Comparison of ENCODE assay signal across 28 cellular contexts in the genomic region with DNA sequence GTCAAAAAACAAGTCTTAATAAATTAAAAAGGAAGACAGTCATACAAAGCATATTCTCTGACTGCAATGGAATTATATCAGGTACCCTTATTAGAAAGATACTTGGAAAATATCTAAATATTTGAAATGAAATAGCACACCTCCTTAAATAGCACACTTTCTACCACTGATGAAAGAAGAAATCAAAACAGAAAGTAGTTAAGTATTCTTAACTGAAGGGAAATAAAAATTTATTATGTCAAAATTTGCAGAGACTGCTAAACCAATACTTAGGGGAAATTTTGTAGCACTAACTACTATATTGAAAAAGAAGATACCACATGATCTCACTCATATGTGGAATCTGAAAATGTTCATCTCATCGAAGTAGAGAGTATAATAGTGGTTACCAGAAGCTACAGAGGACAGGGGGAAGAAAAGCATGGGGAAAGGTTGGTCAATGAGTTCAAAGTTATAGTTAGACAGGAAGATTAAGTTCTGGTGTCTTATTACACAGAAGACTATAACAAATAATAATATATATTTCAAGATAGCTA.
"Had no signal": no experiment of that assay in that cellular context is flagged by ENCODE, and none has a peak within 500 bp of the region (broad histone marks: within the 10 kb centered on the region; RNA-seq: fewer than 3 reads in every experiment).

No MANE protein-coding gene starts in this region.

- H3K27ac ChIP-seq: gastrocnemius medialis, hepatocyte, left ventricle myocardium inferior, skin epidermis, stomach, thyroid gland, upper lobe of left lung, vagina had no signal

- H3K4me1 ChIP-seq: gastrocnemius medialis, left ventricle myocardium inferior, stomach, thyroid gland, upper lobe of left lung, vagina had no signal

- H3K27ac Mint-ChIP-seq: activated CD4-positive, alpha-beta T cell treated with anti-CD3 and anti-CD28 coated beads, Interleukin-2, amount 10 ng/mL, durations not matched to agents 24 days and 14 days; activated CD8-positive, alpha-beta T cell treated with anti-CD3 and anti-CD28 coated beads for 36 hours; activated naive CD4-positive, alpha-beta T cell treated with anti-CD3 and anti-CD28 coated beads, Interleukin-2, amount 50 U/mL, for 24 hours; activated naive CD8-positive, alpha-beta T cell treated with anti-CD3 and anti-CD28 coated beads, Interleukin-2, amount 50 U/mL, for 24 hours; activated T-helper 2 cell treated with anti-CD3 and anti-CD28 coated beads, Interferon-gamma antibody, Interleukin-2, Interleukin-4, amounts not matched to agents 10 μg/mL and 5 μg/mL and 100 μg/mL, durations not matched to agents 14 hours and 24 hours and 36 hours; effector memory CD8-positive, alpha-beta T cell; nephron; stimulated activated naive B cell treated with anti-CD40 and anti-IgM and Interleukin-4, amounts not matched to agents 10 μg/mL and 1 μg/mL and 100 μg/mL, for 72 hours had no signal

- H3K9me3 Mint-ChIP-seq: activated CD4-positive, alpha-beta T cell treated with anti-CD3 and anti-CD28 coated beads, Interleukin-2, amount 10 ng/mL, durations not matched to agents 24 days and 14 days; activated naive CD4-positive, alpha-beta T cell treated with anti-CD3 and anti-CD28 coated beads, Interleukin-2, amount 50 U/mL, for 24 hours; effector memory CD8-positive, alpha-beta T cell had no signal

- H3K4me3 ChIP-seq: gastrocnemius medialis, hepatocyte, left ventricle myocardium inferior, lung, mucosa of descending colon, skin epidermis, stomach, thyroid gland, upper lobe of left lung, vagina had no signal

- H3K4me1 Mint-ChIP-seq: activated CD4-positive, alpha-beta T cell treated with anti-CD3 and anti-CD28 coated beads, Interleukin-2, amount 10 ng/mL, durations not matched to agents 24 days and 14 days; activated naive CD4-positive, alpha-beta T cell treated with anti-CD3 and anti-CD28 coated beads, Interleukin-2, amount 50 U/mL, for 24 hours; activated naive CD8-positive, alpha-beta T cell treated with anti-CD3 and anti-CD28 coated beads, Interleukin-2, amount 50 U/mL, for 24 hours; nephron had no signal

- DNase-seq: activated CD4-positive, alpha-beta T cell treated with anti-CD3 and anti-CD28 coated beads, Interleukin-2, amount 10 ng/mL, durations not matched to agents 24 days and 14 days; activated CD8-positive, alpha-beta T cell treated with anti-CD3 and anti-CD28 coated beads for 36 hours; activated naive CD8-positive, alpha-beta T cell treated with anti-CD3 and anti-CD28 coated beads, Interleukin-2, amount 50 U/mL, for 24 hours; activated T-cell treated with anti-CD3 and anti-CD28 coated beads, Interleukin-2, amount 50 U/mL, for 48 hours; amygdala; caudate nucleus; cortex of kidney; effector memory CD8-positive, alpha-beta T cell; erythroblast; gastrocnemius medialis; islet precursor cell; left ventricle myocardium inferior; mucosa of descending colon; stimulated activated CD4-positive, alpha-beta T cell treated with anti-CD3 and anti-CD28 coated beads, Interleukin-12 subunit alpha, Interleukin-12 subunit beta, amount 100 ng/mL, for 4 hours; stimulated activated CD4-positive, alpha-beta T cell treated with anti-CD3 and anti-CD28 coated beads, Interleukin-4, amount 100 ng/mL, for 1 hour; stimulated activated CD8-positive, alpha-beta memory T cell treated with anti-CD3 and anti-CD28 coated beads, Interleukin-4, amount 100 ng/mL, for 48 hours; stimulated activated naive B cell treated with anti-CD40 and anti-IgM and Interleukin-4, amounts not matched to agents 10 μg/mL and 1 μg/mL and 100 μg/mL, for 72 hours; stomach; thyroid gland; upper lobe of left lung had no signal

- H3K9me3 ChIP-seq: gastrocnemius medialis, thyroid gland, vagina had no signal

- H3K4me3 Mint-ChIP-seq: activated CD4-positive, alpha-beta T cell treated with anti-CD3 and anti-CD28 coated beads, Interleukin-2, amount 10 ng/mL, durations not matched to agents 24 days and 14 days; activated CD8-positive, alpha-beta T cell treated with anti-CD3 and anti-CD28 coated beads for 36 hours; activated naive CD4-positive, alpha-beta T cell treated with anti-CD3 and anti-CD28 coated beads, Interleukin-2, amount 50 U/mL, for 24 hours; activated naive CD8-positive, alpha-beta T cell treated with anti-CD3 and anti-CD28 coated beads, Interleukin-2, amount 50 U/mL, for 24 hours; effector memory CD8-positive, alpha-beta T cell; nephron; stimulated activated naive B cell treated with anti-CD40 and anti-IgM and Interleukin-4, amounts not matched to agents 10 μg/mL and 1 μg/mL and 100 μg/mL, for 72 hours had no signal

- ATAC-seq: activated CD8-positive, alpha-beta T cell treated with anti-CD3 and anti-CD28 coated beads for 36 hours; activated naive CD8-positive, alpha-beta T cell treated with anti-CD3 and anti-CD28 coated beads, Interleukin-2, amount 50 U/mL, for 24 hours; effector memory CD8-positive, alpha-beta T cell; gastrocnemius medialis; mucosa of descending colon; sciatic nerve; stimulated activated naive B cell treated with anti-CD40 and anti-IgM and Interleukin-4, amounts not matched to agents 10 μg/mL and 1 μg/mL and 100 μg/mL, for 72 hours had no signal

- H3K27me3 ChIP-seq: gastrocnemius medialis, hepatocyte, stomach, thyroid gland, upper lobe of left lung, vagina had no signal
